Comparison of ENCODE assay signal across 23 cellular contexts in genomic region chr11:13150487-13150886, GRCh38.
DNase-seq lines count a peak whose midpoint lies in the region; ATAC-seq, FAIRE-seq and TF ChIP-seq lines count a peak whose summit lies in the region.
"Had no signal": no experiment of that assay in that cellular context is flagged by ENCODE, and none has a peak within 500 bp of the region (broad histone marks: within the 10 kb centered on the region; RNA-seq: fewer than 3 reads in every experiment).

No MANE protein-coding gene starts in this region.

- DNase-seq in breast epithelium (ENCODE audit: low spot score in 2 of 2) (no peak), MCF 10A (ENCODE audit: unreplicated experiment) (no peak), left lobe of liver (ENCODE audit: low spot score) (no peak), small intestine (peak; percentile 56), HuH-7 (ENCODE audit: low spot score) (no peak), kidney glomerular epithelial cell (lab: John Stamatoyannopoulos, UW) (no peak)
- DNase-seq: AML-193; BE2C; CD4-positive, alpha-beta T cell; CD8-positive, alpha-beta memory T cell; DMS53; DMS79 treated with DMSO at 0.1 percent for 48 hours; GOT3; HFFc6 had no signal

- H3K9me3 ChIP-seq in breast epithelium (no peaks in the 10 kb centered on the region), small intestine (ENCODE audit: control insufficient read depth, low read depth) (no peaks in the 10 kb centered on the region)
- H3K9me3 ChIP-seq: BE2C, HAP-1 had no signal

- H3K27ac Mint-ChIP-seq in MCF 10A (ENCODE audit: low read depth, unreplicated experiment), result no peak overlapping the region
- H3K27ac Mint-ChIP-seq: CD14-positive monocyte; CD4-positive, alpha-beta T cell; CD8-positive, alpha-beta memory T cell; HFFc6 had no signal

- H3K4me3 ChIP-seq in breast epithelium (no peak overlapping the region), small intestine (ENCODE audit: low read depth in 1 of 2, low read length in 2 of 2) (no peak overlapping the region)
- H3K4me3 ChIP-seq: BLaER1 treated with 17β-estradiol and CSF1 and Interleukin-3, amounts not matched to agents 10 nM and 100 nM; HAP-1 had no signal

- H3K27ac ChIP-seq in breast epithelium (peak overlapping the region; percentile 49 to 82), small intestine (ENCODE audit: low read depth in 1 of 2, low read length in 1 of 2) (no peak overlapping the region)
- H3K27ac ChIP-seq: 22Rv1; BLaER1 treated with 17β-estradiol and CSF1 and Interleukin-3, amounts not matched to agents 10 nM and 100 nM had no signal

- H3K4me1 ChIP-seq in breast epithelium (peaks cover 0 to 5% of the 10 kb centered on the region in 2 donors), small intestine (ENCODE audit: control insufficient read depth in 2 of 2, insufficient read depth in 1 of 2, low read depth in 1 of 2, low read length in 1 of 2) (no peaks in the 10 kb centered on the region)
- H3K4me1 ChIP-seq: BE2C, HAP-1 had no signal

- no peak overlapping the region for H3K4me3 Mint-ChIP-seq in MCF 10A (ENCODE audit: unreplicated experiment)
- H3K4me3 Mint-ChIP-seq: CD14-positive monocyte; CD4-positive, alpha-beta T cell; CD8-positive, alpha-beta memory T cell; HFFc6 had no signal

- CTCF ChIA-PET in MCF 10A (lab: Yijun Ruan, JAX), result interaction anchor here (0.5 to 8.0 kb wide), 8 partner anchors 28 to 820 kb away, joined by 3 to 196 read pairs (median 4); no protein-coding TSS in a partner anchor

- no peak for TF ChIP-seq POLR2A in breast epithelium (IDR thresholded peaks at IDR 0.05)

- H3K9me3 Mint-ChIP-seq in MCF 10A (ENCODE audit: unreplicated experiment), result peaks cover 1% of the 10 kb centered on the region
- H3K9me3 Mint-ChIP-seq: CD4-positive, alpha-beta T cell had no signal

- no peaks in the 10 kb centered on the region for H3K27me3 Mint-ChIP-seq in MCF 10A (ENCODE audit: insufficient read depth, unreplicated experiment)

- POLR2A ChIA-PET in MCF 10A (lab: Yijun Ruan, JAX), result no interaction called here

- no peaks in the 10 kb centered on the region for H3K4me1 Mint-ChIP-seq in MCF 10A (ENCODE audit: insufficient read depth, unreplicated experiment)
- H3K4me1 Mint-ChIP-seq: CD14-positive monocyte; CD8-positive, alpha-beta memory T cell had no signal

- TF ChIP-seq CTCF in breast epithelium (IDR thresholded peaks at IDR 0.05), result no peak
- no peak for TF ChIP-seq CTCF in MCF 10A (IDR thresholded peaks at IDR 0.05; ENCODE audit: unreplicated experiment)

- FAIRE-seq in small intestine (lab: Jason Lieb, UNC), result no peak
- FAIRE-seq: A204.1, D721Med, G401.6, GM12892, H54 had no signal

- H3K36me3 ChIP-seq in breast epithelium (no peaks in the 10 kb centered on the region), small intestine (ENCODE audit: control insufficient read depth in 2 of 2, insufficient read depth in 2 of 2, low read length in 2 of 2) (no peaks in the 10 kb centered on the region)
- H3K36me3 ChIP-seq: BE2C; BLaER1 treated with 17β-estradiol and CSF1 and Interleukin-3, amounts not matched to agents 10 nM and 100 nM; HAP-1 had no signal

- H3K36me3 Mint-ChIP-seq in MCF 10A (ENCODE audit: insufficient read depth, unreplicated experiment), result no peaks in the 10 kb centered on the region
- H3K36me3 Mint-ChIP-seq: CD14-positive monocyte; CD8-positive, alpha-beta memory T cell had no signal

- ATAC-seq in left lobe of liver, result peak; percentile 62

- intact Hi-C loops in breast epithelium (cut with DNase I; ENCODE audit: low total_unique reads) (no loop called here), MCF 10A (cut with micrococcal nuclease) (loop anchor here (5.0 kb wide), 1 partner anchor 818 kb away; no protein-coding TSS in a partner anchor)

- H3K27me3 ChIP-seq in breast epithelium, result no peaks in the 10 kb centered on the region
- no peaks in the 10 kb centered on the region for H3K27me3 ChIP-seq in small intestine (ENCODE audit: control insufficient read depth in 2 of 2, insufficient read depth in 2 of 2, low read length in 2 of 2)
- H3K27me3 ChIP-seq: BE2C; BLaER1 treated with 17β-estradiol and CSF1 and Interleukin-3, amounts not matched to agents 10 nM and 100 nM had no signal

- WGBS in small intestine, 3 donors, result 69 to 74% (median 73%) methylated on average over 5 of the region's 5 CpGs

- BruUV-seq in MCF 10A (replicated peaks; lab: Mats Ljungman, UMichigan), result no TSS peak

Comparison
In these comparisons a context has a peak if more than half of its experiments do, and no peak if none do; other contexts are left out.
1. H3K27ac ChIP-seq: peak in breast epithelium (2 of 2); none in small intestine (0 of 2).